Comparison of ENCODE assay signal across 1 cellular context in the genomic region with DNA sequence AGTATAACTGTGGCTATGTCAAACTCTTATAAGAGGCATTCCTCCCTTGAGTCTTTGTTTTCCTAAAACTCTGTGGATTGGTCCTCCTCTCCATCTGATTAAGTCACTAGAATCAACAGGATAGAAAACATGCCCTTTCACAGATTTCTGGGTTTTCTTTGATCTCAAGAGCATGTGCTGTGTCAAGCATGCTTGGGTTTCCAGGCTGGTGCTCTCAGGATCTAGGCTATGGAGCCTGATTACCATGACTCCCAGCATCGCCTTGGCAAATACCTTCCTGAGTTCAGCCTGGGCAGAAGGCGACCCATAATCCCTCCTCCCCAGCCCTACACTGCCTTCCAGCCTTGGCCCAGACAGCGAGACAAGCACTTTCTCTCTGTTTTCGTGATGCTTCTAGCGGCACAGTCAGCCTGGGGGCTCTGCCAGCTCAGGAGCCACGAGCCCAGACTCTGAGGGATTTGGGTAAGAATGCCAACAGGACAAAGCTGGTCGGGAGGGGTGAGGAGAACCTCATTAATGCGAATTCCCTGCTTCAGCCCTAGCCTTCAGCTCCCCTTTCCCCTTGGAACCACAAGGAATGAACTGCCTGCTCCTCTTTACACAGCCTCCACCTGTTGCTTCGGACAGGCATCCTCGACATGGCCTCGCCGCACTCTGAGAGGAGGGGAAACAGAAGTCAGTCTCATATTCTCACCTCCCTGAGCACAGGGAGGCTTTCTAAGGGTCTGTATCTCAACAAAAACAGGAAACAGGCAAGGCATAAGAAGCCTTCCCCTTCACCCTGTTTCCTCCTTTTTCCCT.
TF ChIP-seq lines count a peak whose summit lies in the region.

No MANE protein-coding gene starts in this region.

TF ChIP-seq in GM23338, 12 proteins besides CTCF, POLR2A, EP300 and RAD21 (continued from another document):
- TF ChIP-seq, protein P1, sequence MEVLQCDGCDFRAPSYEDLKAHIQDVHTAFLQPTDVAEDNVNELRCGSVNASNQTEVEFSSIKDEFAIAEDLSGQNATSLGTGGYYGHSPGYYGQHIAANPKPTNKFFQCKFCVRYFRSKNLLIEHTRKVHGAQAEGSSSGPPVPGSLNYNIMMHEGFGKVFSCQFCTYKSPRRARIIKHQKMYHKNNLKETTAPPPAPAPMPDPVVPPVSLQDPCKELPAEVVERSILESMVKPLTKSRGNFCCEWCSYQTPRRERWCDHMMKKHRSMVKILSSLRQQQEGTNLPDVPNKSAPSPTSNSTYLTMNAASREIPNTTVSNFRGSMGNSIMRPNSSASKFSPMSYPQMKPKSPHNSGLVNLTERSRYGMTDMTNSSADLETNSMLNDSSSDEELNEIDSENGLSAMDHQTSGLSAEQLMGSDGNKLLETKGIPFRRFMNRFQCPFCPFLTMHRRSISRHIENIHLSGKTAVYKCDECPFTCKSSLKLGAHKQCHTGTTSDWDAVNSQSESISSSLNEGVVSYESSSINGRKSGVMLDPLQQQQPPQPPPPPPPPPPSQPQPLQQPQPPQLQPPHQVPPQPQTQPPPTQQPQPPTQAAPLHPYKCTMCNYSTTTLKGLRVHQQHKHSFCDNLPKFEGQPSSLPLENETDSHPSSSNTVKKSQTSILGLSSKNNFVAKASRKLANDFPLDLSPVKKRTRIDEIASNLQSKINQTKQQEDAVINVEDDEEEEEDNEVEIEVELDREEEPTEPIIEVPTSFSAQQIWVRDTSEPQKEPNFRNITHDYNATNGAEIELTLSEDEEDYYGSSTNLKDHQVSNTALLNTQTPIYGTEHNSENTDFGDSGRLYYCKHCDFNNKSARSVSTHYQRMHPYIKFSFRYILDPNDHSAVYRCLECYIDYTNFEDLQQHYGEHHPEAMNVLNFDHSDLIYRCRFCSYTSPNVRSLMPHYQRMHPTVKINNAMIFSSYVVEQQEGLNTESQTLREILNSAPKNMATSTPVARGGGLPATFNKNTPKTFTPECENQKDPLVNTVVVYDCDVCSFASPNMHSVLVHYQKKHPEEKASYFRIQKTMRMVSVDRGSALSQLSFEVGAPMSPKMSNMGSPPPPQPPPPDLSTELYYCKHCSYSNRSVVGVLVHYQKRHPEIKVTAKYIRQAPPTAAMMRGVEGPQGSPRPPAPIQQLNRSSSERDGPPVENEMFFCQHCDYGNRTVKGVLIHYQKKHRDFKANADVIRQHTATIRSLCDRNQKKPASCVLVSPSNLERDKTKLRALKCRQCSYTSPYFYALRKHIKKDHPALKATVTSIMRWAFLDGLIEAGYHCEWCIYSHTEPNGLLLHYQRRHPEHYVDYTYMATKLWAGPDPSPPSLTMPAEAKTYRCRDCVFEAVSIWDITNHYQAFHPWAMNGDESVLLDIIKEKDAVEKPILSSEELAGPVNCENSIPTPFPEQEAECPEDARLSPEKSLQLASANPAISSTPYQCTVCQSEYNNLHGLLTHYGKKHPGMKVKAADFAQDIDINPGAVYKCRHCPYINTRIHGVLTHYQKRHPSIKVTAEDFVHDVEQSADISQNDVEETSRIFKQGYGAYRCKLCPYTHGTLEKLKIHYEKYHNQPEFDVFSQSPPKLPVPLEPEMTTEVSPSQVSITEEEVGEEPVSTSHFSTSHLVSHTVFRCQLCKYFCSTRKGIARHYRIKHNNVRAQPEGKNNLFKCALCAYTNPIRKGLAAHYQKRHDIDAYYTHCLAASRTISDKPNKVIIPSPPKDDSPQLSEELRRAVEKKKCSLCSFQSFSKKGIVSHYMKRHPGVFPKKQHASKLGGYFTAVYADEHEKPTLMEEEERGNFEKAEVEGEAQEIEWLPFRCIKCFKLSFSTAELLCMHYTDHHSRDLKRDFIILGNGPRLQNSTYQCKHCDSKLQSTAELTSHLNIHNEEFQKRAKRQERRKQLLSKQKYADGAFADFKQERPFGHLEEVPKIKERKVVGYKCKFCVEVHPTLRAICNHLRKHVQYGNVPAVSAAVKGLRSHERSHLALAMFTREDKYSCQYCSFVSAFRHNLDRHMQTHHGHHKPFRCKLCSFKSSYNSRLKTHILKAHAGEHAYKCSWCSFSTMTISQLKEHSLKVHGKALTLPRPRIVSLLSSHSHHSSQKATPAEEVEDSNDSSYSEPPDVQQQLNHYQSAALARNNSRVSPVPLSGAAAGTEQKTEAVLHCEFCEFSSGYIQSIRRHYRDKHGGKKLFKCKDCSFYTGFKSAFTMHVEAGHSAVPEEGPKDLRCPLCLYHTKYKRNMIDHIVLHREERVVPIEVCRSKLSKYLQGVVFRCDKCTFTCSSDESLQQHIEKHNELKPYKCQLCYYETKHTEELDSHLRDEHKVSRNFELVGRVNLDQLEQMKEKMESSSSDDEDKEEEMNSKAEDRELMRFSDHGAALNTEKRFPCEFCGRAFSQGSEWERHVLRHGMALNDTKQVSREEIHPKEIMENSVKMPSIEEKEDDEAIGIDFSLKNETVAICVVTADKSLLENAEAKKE (CRISPR knock-in tag; IDR thresholded peaks at IDR 0.05), result no peak
- TF ChIP-seq STAT1 (IDR thresholded peaks at IDR 0.05; ENCODE audit: unreplicated experiment), result no peak
- TF ChIP-seq NANOG (IDR thresholded peaks at IDR 0.05; ENCODE audit: borderline replicate concordance), result no peak
- TF ChIP-seq ZNF114 (CRISPR knock-in tag; IDR thresholded peaks at IDR 0.05), result no peak
- TF ChIP-seq, protein P2, sequence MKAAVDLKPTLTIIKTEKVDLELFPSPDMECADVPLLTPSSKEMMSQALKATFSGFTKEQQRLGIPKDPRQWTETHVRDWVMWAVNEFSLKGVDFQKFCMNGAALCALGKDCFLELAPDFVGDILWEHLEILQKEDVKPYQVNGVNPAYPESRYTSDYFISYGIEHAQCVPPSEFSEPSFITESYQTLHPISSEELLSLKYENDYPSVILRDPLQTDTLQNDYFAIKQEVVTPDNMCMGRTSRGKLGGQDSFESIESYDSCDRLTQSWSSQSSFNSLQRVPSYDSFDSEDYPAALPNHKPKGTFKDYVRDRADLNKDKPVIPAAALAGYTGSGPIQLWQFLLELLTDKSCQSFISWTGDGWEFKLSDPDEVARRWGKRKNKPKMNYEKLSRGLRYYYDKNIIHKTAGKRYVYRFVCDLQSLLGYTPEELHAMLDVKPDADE (IDR thresholded peaks at IDR 0.05), result no peak
